In genomic region chr2:45833301-45833967, GRCh38 we compare ENCODE assay signal across 17 cellular contexts.
DNase-seq lines count a peak whose midpoint lies in the region; ATAC-seq and TF ChIP-seq lines count a peak whose summit lies in the region.
"Had no signal": no experiment of that assay in that cellular context is flagged by ENCODE, and none has a peak within 500 bp of the region (broad histone marks: within the 10 kb centered on the region; RNA-seq: fewer than 3 reads in every experiment).

No MANE protein-coding gene starts in this region.

- no peaks in the 10 kb centered on the region for H3F3A ChIP-seq in SU-DHL-6 (ENCODE audit: insufficient read depth)

- ATAC-seq in GM18868 (IDR thresholded peaks at IDR 0.05; ENCODE audit: unreplicated experiment) (peak; percentile 33), GM21576 (IDR thresholded peaks at IDR 0.05; ENCODE audit: unreplicated experiment) (peak; percentile 28), HG03064 (IDR thresholded peaks at IDR 0.05; ENCODE audit: low read depth, unreplicated experiment) (peak; percentile 28), HG03565 (IDR thresholded peaks at IDR 0.05; ENCODE audit: unreplicated experiment) (no peak)
- ATAC-seq: CD8-positive, alpha-beta T cell had no signal

- no peak for TF ChIP-seq CTCF in SU-DHL-6 (IDR thresholded peaks at IDR 0.05; ENCODE audit: insufficient read depth, low read length, poor library complexity, severe bottlenecking)

- no peak for DNase-seq in cerebellum (ENCODE audit: low spot score)
- no peak for DNase-seq in NCI-H748 treated with DMSO at 0.1 percent for 48 hours (lab: John Stamatoyannopoulos, UW)
- no peak for DNase-seq in nucleus accumbens (lab: John Stamatoyannopoulos, UW)
- DNase-seq: activated T-cell treated with anti-CD3 and anti-CD28 coated beads, Interleukin-2, amount 50 U/mL, for 24 hours; CD8-positive, alpha-beta T cell; glutamatergic neuron; HFFc6; NCI-H226; SHP77 treated with DMSO at 0.1 percent for 48 hours; stimulated activated CD4-positive, alpha-beta T cell treated with anti-CD3 and anti-CD28 coated beads, Interleukin-15, amount 100 ng/mL, for 24 hours; WERI-Rb-1 had no signal

- H3K79me2 ChIP-seq in SU-DHL-6 (ENCODE audit: insufficient read depth, low read length), result no peaks in the 10 kb centered on the region

- H3K9me3 ChIP-seq in SU-DHL-6 (ENCODE audit: insufficient read depth, low read length), result peaks cover 9% of the 10 kb centered on the region; the same call in 1 of the 2 replicates
- H3K9me3 ChIP-seq: neutrophil had no signal

- no peaks in the 10 kb centered on the region for H3K9me2 ChIP-seq in SU-DHL-6 (replicated peaks; ENCODE audit: insufficient read depth, low read length)

- H4K20me1 ChIP-seq in SU-DHL-6 (ENCODE audit: low read depth, low read length), result no peaks in the 10 kb centered on the region

- H3K27me3 ChIP-seq in SU-DHL-6 (ENCODE audit: low read length), result no peaks in the 10 kb centered on the region
- H3K27me3 ChIP-seq: neutrophil had no signal

- H2AFZ ChIP-seq in SU-DHL-6 (ENCODE audit: low read depth, low read length, severe bottlenecking), result peak overlapping the region; percentile 49

- peak overlapping the region; percentile 45 for H3K27ac ChIP-seq in SU-DHL-6 (ENCODE audit: low read depth, low read length)
- H3K27ac ChIP-seq: neutrophil, WERI-Rb-1 had no signal

- no peak overlapping the region for H3K4me3 ChIP-seq in SU-DHL-6 (ENCODE audit: insufficient read depth, low read length, poor library complexity, severe bottlenecking)

- H3K9ac ChIP-seq in SU-DHL-6 (ENCODE audit: low read length), result no peak overlapping the region

- peak overlapping the region; percentile 7 for H3K4me2 ChIP-seq in SU-DHL-6 (ENCODE audit: low read depth, low read length, poor library complexity, severe bottlenecking)

- no peaks in the 10 kb centered on the region; the same call in 1 of the 2 replicates for H3K36me3 ChIP-seq in SU-DHL-6 (ENCODE audit: low read length)
- H3K36me3 ChIP-seq: neutrophil, WERI-Rb-1 had no signal
